2 cellular contexts compared by ENCODE assay signal in the genomic region with DNA sequence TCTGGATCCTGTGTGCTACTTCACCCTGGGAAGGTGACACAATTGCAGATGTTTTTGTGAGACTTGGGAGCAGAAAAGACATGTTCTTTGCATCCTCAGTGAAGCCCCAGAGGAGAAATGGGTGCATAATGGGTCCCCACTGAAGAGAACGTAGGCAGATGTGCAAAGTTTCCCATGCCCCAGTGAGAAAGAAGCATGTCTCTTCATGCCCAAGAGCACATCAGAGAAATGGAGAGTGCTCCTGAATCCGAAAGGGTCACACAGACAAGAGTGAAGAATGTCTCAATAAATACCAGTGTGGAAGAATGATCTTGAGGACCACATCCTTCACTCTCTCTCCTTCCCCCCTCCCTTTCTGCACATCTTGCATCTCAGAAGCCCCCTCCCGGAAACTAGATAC.
TF ChIP-seq lines count a peak whose summit lies in the region.

No MANE protein-coding gene starts in this region.

TF ChIP-seq in A549, 52 proteins besides CTCF, POLR2A, EP300 and RAD21:
- TF ChIP-seq MAX (IDR thresholded peaks at IDR 0.05) (no peak), MAZ (IDR thresholded peaks at IDR 0.05; ENCODE audit: borderline replicate concordance, low read depth, low read length) (no peak), KDM1A (IDR thresholded peaks at IDR 0.05; ENCODE audit: low read depth) (no peak), HOXB13 (CRISPR knock-in tag; IDR thresholded peaks at IDR 0.05; ENCODE audit: low read depth) (0 out of 2 replicates have a peak, but pooled peaks have one; percentile 35), FOSL2 (IDR thresholded peaks at IDR 0.05) (no peak), FOSL2 (CRISPR knock-in tag; IDR thresholded peaks at IDR 0.05) (no peak)
- TF ChIP-seq, protein P1, sequence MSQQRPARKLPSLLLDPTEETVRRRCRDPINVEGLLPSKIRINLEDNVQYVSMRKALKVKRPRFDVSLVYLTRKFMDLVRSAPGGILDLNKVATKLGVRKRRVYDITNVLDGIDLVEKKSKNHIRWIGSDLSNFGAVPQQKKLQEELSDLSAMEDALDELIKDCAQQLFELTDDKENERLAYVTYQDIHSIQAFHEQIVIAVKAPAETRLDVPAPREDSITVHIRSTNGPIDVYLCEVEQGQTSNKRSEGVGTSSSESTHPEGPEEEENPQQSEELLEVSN (IDR thresholded peaks at IDR 0.05; ENCODE audit: borderline replicate concordance, low read depth): no peak

TF ChIP-seq in IMR-90, 13 proteins besides CTCF, POLR2A, EP300 and RAD21:
- TF ChIP-seq CHD1 (IDR thresholded peaks at IDR 0.05; ENCODE audit: low read depth, low read length): no peak
- TF ChIP-seq NFE2L2 (IDR thresholded peaks at IDR 0.05; ENCODE audit: low read depth, low read length): no peak
- TF ChIP-seq RFX5 (IDR thresholded peaks at IDR 0.05; ENCODE audit: low read depth, low read length): no peak
- no peak for TF ChIP-seq SMC3 (IDR thresholded peaks at IDR 0.05; ENCODE audit: low read depth, low read length)
- no peak for TF ChIP-seq FOS (IDR thresholded peaks at IDR 0.05; ENCODE audit: low read depth, low read length)
- TF ChIP-seq BHLHE40 (IDR thresholded peaks at IDR 0.05; ENCODE audit: low read depth, low read length): no peak
- TF ChIP-seq MAFK (IDR thresholded peaks at IDR 0.05; ENCODE audit: low read depth, low read length): no peak
- TF ChIP-seq MAZ (IDR thresholded peaks at IDR 0.05; ENCODE audit: borderline replicate concordance, low read depth, low read length): no peak
- no peak for TF ChIP-seq ELK1 (IDR thresholded peaks at IDR 0.05; ENCODE audit: borderline replicate concordance, low read depth, low read length)
- TF ChIP-seq MXI1 (IDR thresholded peaks at IDR 0.05; ENCODE audit: borderline replicate concordance, low read depth, low read length): no peak
- TF ChIP-seq CEBPB (IDR thresholded peaks at IDR 0.05; ENCODE audit: low read depth, low read length): no peak
- TF ChIP-seq USF2 (IDR thresholded peaks at IDR 0.05; ENCODE audit: low read depth, low read length): no peak
- no peak for TF ChIP-seq RCOR1 (IDR thresholded peaks at IDR 0.05; ENCODE audit: insufficient replicate concordance, low read length)
TF ChIP-seq in IMR-90: peak in this region for 0.
